ENCODE assay signal across 8 cellular contexts in genomic region chr2:32064021-32064678, GRCh38. TPM values are rescaled to one million over a fixed set of nuclear protein-coding genes. Genes with fewer than 3 reads are reported as not detected.
DNase-seq lines count a peak whose midpoint lies in the region; ATAC-seq and TF ChIP-seq lines count a peak whose summit lies in the region.

No MANE protein-coding gene starts in this region.

- ATAC-seq in DND-41 (ENCODE audit: insufficient read depth, low read depth): peak; percentile 1; the same call in 1 of the 3 replicates
- ATAC-seq in GM21390 (IDR thresholded peaks at IDR 0.05; ENCODE audit: unreplicated experiment): peak; percentile 15
- peak in 1 of 2 donors; percentile 7 for ATAC-seq in activated T-cell treated with anti-CD3 and anti-CD28 coated beads, Interleukin-2, amount 50 U/mL, for 72 hours (replicated peaks in 1 of 2)
- ATAC-seq in heart right ventricle: peak in 2 of 8 donors; percentile 36 to 47

- no peak for DNase-seq in DND-41
- no peak for DNase-seq in MG63
- DNase-seq in activated T-cell treated with anti-CD3 and anti-CD28 coated beads, Interleukin-2, amount 50 U/mL, for 72 hours: peak in 1 of 2 donors; percentile 31
- peak in 1 of 2 donors; percentile 14 for DNase-seq in heart right ventricle
- peak; percentile 12 for DNase-seq in putamen (ENCODE audit: low spot score)
- no peak for DNase-seq in NCI-H1048 (lab: John Stamatoyannopoulos, UW)
- no peak for DNase-seq in LoVo (ENCODE audit: low spot score)

- H3K9ac ChIP-seq in DND-41 (ENCODE audit: low read depth, low read length): peak overlapping the region; percentile 66

- peak overlapping the region; percentile 94 for H2AFZ ChIP-seq in DND-41 (ENCODE audit: low read depth, low read length)

- TF ChIP-seq CTCF in DND-41 (IDR thresholded peaks at IDR 0.05; ENCODE audit: borderline replicate concordance, extremely low read depth, low read length, poor library complexity, severe bottlenecking): no peak
- TF ChIP-seq CTCF in heart right ventricle (IDR thresholded peaks at IDR 0.05): no peak

- peak overlapping the region; percentile 76 for H3K27ac Mint-ChIP-seq in activated T-cell treated with anti-CD3 and anti-CD28 coated beads, Interleukin-2, amount 50 U/mL, for 72 hours

- H3K27ac ChIP-seq in DND-41 (ENCODE audit: low read length) (peak overlapping the region; percentile 85), heart right ventricle (peak overlapping the region; percentile 79 to 96 (median 93))

- peaks cover 42% of the 10 kb centered on the region for H3K4me1 ChIP-seq in DND-41 (ENCODE audit: insufficient read depth, low read length)
- H3K4me1 ChIP-seq in heart right ventricle: peaks cover 0 to 40% (median 21%) of the 10 kb centered on the region in 9 donors

- no peaks in the 10 kb centered on the region for H3K27me3 Mint-ChIP-seq in activated T-cell treated with anti-CD3 and anti-CD28 coated beads, Interleukin-2, amount 50 U/mL, for 72 hours (ENCODE audit: low read depth)

- H4K20me1 ChIP-seq in DND-41 (ENCODE audit: insufficient read depth, low read length): no peaks in the 10 kb centered on the region

- peaks cover 34% of the 10 kb centered on the region for H3K4me1 Mint-ChIP-seq in activated T-cell treated with anti-CD3 and anti-CD28 coated beads, Interleukin-2, amount 50 U/mL, for 72 hours (ENCODE audit: low read depth)

- peak overlapping the region; percentile 74 to 100 for H3K4me3 ChIP-seq in DND-41 (ENCODE audit: low read depth in 1 of 2, low read length in 2 of 2)
- H3K4me3 ChIP-seq in MG63: peak overlapping the region; percentile 89
- peak overlapping the region; percentile 64 to 99 (median 87) for H3K4me3 ChIP-seq in heart right ventricle

- peaks cover 4% of the 10 kb centered on the region; the same call in 1 of the 2 replicates for H3K36me3 ChIP-seq in DND-41 (ENCODE audit: insufficient read depth, low read length)
- H3K36me3 ChIP-seq in MG63: no peaks in the 10 kb centered on the region
- H3K36me3 ChIP-seq in heart right ventricle: peaks cover 0 to 8% (median 0%) of the 10 kb centered on the region in 9 donors

- peaks cover 1 to 3% of the 10 kb centered on the region in 2 donors for H3K36me3 Mint-ChIP-seq in activated T-cell treated with anti-CD3 and anti-CD28 coated beads, Interleukin-2, amount 50 U/mL, for 72 hours (ENCODE audit: insufficient read depth in 2 of 2)

- peak overlapping the region; percentile 94 to 97 for H3K4me3 Mint-ChIP-seq in activated T-cell treated with anti-CD3 and anti-CD28 coated beads, Interleukin-2, amount 50 U/mL, for 72 hours

- intact Hi-C loops in heart right ventricle (cut with DNase I): loop anchor here in 3 of 10 donors (5.0 to 10.0 kb wide), 4 partner anchors 49 to 213 kb away; partner anchors contain the start of genes MEMO1 (in 3 of the 3), SLC30A6 (in 1 of the 3) and YIPF4 (in 1 of the 3)

- peaks cover 38% of the 10 kb centered on the region for H3K79me2 ChIP-seq in DND-41 (ENCODE audit: insufficient read depth, low read length)

- no peaks in the 10 kb centered on the region for H3K9me3 Mint-ChIP-seq in activated T-cell treated with anti-CD3 and anti-CD28 coated beads, Interleukin-2, amount 50 U/mL, for 72 hours

- no peaks in the 10 kb centered on the region for H3K9me3 ChIP-seq in DND-41 (ENCODE audit: insufficient read depth, low read length, severe bottlenecking)
- no peaks in the 10 kb centered on the region for H3K9me3 ChIP-seq in MG63
- H3K9me3 ChIP-seq in heart right ventricle: no peaks in the 10 kb centered on the region

- H3K4me2 ChIP-seq in DND-41 (ENCODE audit: insufficient read depth, low read length): peak overlapping the region; percentile 100

- H3K27me3 ChIP-seq in DND-41 (ENCODE audit: insufficient read depth, low read length, poor library complexity) (no peaks in the 10 kb centered on the region), MG63 (no peaks in the 10 kb centered on the region), heart right ventricle (no peaks in the 10 kb centered on the region)

- 0 to 1% methylated on average over 39 to 41 of the region's 41 CpGs for WGBS in heart right ventricle, 2 donors

RNA-seq across cellular contexts. Expression of gene SPAST, which starts 0.8 kb away (rescaled TPM):
- total RNA-seq in MG63 (2014; rRNA removed; shearing (Covaris generic); ENCODE audit: low replicate concordance): 19.0 and 23.5 TPM in 2 replicates
- total RNA-seq in activated T-cell treated with anti-CD3 and anti-CD28 coated beads, Interleukin-2, amount 50 U/mL, for 72 hours: 10 to 100 TPM; 24.8 to 28.6 TPM
- total RNA-seq in heart right ventricle: 10 to 100 TPM in 2 of 10 donors, 1 to 10 TPM in 8; 7.5 to 10.9 (median 9.2) TPM
- polyA plus RNA-seq in heart right ventricle: 1 to 10 TPM; 2.4 to 4.2 TPM

RNA-seq across cellular contexts. Expression of gene DPY30, which starts 24.5 kb away (rescaled TPM):
- total RNA-seq in MG63 (2014; rRNA removed; shearing (Covaris generic); ENCODE audit: low replicate concordance): 145 and 202 TPM in 2 replicates
- 10 to 100 TPM; 59.1 to 70.9 TPM for total RNA-seq in activated T-cell treated with anti-CD3 and anti-CD28 coated beads, Interleukin-2, amount 50 U/mL, for 72 hours
- 10 to 100 TPM; 35.1 to 47.7 (median 42.9) TPM for total RNA-seq in heart right ventricle
- polyA plus RNA-seq in heart right ventricle: 10 to 100 TPM; 53.5 to 57.8 TPM

RNA-seq across cellular contexts. Expression of gene MEMO1, which starts 53.3 kb away (rescaled TPM):
- total RNA-seq in MG63 (2014; rRNA removed; shearing (Covaris generic); ENCODE audit: low replicate concordance): 82.3 and 85.8 TPM in 2 replicates
- total RNA-seq in activated T-cell treated with anti-CD3 and anti-CD28 coated beads, Interleukin-2, amount 50 U/mL, for 72 hours: 10 to 100 TPM; 45.9 to 47.7 TPM
- total RNA-seq in heart right ventricle: 10 to 100 TPM; 43.6 to 67.3 (median 54.1) TPM
- polyA plus RNA-seq in heart right ventricle: 10 to 100 TPM; 47.7 to 73.9 TPM
